Comparison of ENCODE assay signal across 9 cellular contexts in genomic region chr20:41232971-41233926, GRCh38.
A peak's percentile ranks its signal among the peaks of the same experiment; 100 is the strongest.
DNase-seq lines count a peak whose midpoint lies in the region; ATAC-seq and TF ChIP-seq lines count a peak whose summit lies in the region.
"Had no signal": no experiment of that assay in that cellular context is flagged by ENCODE, and none has a peak within 500 bp of the region (broad histone marks: within the 10 kb centered on the region; RNA-seq: fewer than 3 reads in every experiment).

No MANE protein-coding gene starts in this region.

- ATAC-seq in left lobe of liver, result peak; percentile 79
- ATAC-seq in HG02759 (IDR thresholded peaks at IDR 0.05; ENCODE audit: unreplicated experiment), result no peak
- no peak for ATAC-seq in GM18867 (IDR thresholded peaks at IDR 0.05; ENCODE audit: unreplicated experiment)

- H3K27ac ChIP-seq in brain microvascular endothelial cell (peak overlapping the region; percentile 51), tibial nerve (peak overlapping the region; percentile 54 to 92 (median 75))
- H3K27ac ChIP-seq: 22Rv1 had no signal

- TF ChIP-seq CTCF in brain microvascular endothelial cell (IDR thresholded peaks at IDR 0.05; ENCODE audit: low read depth, low read length, missing control alignments), result no peak
- TF ChIP-seq CTCF in tibial nerve (IDR thresholded peaks at IDR 0.05), result no peak

- H3K36me3 ChIP-seq in brain microvascular endothelial cell (replicated peaks) (no peaks in the 10 kb centered on the region), tibial nerve (no peaks in the 10 kb centered on the region)

- H3K4me3 ChIP-seq in brain microvascular endothelial cell (ENCODE audit: low read depth, low read length) (no peak overlapping the region), tibial nerve (no peak overlapping the region)

- H3K4me1 ChIP-seq in tibial nerve, result peaks cover 0 to 60% (median 32%) of the 10 kb centered on the region in 4 donors

- no peak for TF ChIP-seq POLR2A in tibial nerve (IDR thresholded peaks at IDR 0.05)

- no peaks in the 10 kb centered on the region for H3K9me3 ChIP-seq in tibial nerve

- in situ Hi-C loops in brain microvascular endothelial cell (cut with HindIII; ENCODE audit: low pct_ligation_motif_present, low sequenced_read_pairs), result no loop called here

- DNase-seq in DMS53 (lab: John Stamatoyannopoulos, UW) (peak; percentile 13), DMS53 treated with DMSO at 0.1 percent for 48 hours (lab: John Stamatoyannopoulos, UW; ENCODE audit: unreplicated experiment) (no peak), brain microvascular endothelial cell (peak; percentile 79), left lobe of liver (ENCODE audit: low spot score) (peak; percentile 75), tibial nerve (ENCODE audit: low spot score in 2 of 2) (no peak)
- DNase-seq in stimulated activated CD4-positive, alpha-beta T cell treated with anti-CD3 and anti-CD28 coated beads, Interleukin-15, amount 100 ng/mL, for 24 hours, result no peak

- 84 to 91% methylated on average over 6 of the region's 6 CpGs for WGBS in tibial nerve, 2 donors

- TF ChIP-seq EP300 in tibial nerve (IDR thresholded peaks at IDR 0.05), result peak in 1 of 2 donors; percentile 48

- H3K27me3 ChIP-seq in brain microvascular endothelial cell (replicated peaks) (no peaks in the 10 kb centered on the region), tibial nerve (no peaks in the 10 kb centered on the region)

Comparison
In these comparisons a context has a peak if more than half of its experiments do, and no peak if none do; other contexts are left out.
1. DNase-seq: peak in DMS53 (single experiment), brain microvascular endothelial cell (single experiment) and left lobe of liver (single experiment); none in DMS53 treated with DMSO at 0.1 percent for 48 hours (single experiment), tibial nerve (0 of 2) and stimulated activated CD4-positive, alpha-beta T cell treated with anti-CD3 and anti-CD28 coated beads, Interleukin-15, amount 100 ng/mL, for 24 hours (single experiment).